8 cellular contexts compared by ENCODE assay signal in the genomic region with DNA sequence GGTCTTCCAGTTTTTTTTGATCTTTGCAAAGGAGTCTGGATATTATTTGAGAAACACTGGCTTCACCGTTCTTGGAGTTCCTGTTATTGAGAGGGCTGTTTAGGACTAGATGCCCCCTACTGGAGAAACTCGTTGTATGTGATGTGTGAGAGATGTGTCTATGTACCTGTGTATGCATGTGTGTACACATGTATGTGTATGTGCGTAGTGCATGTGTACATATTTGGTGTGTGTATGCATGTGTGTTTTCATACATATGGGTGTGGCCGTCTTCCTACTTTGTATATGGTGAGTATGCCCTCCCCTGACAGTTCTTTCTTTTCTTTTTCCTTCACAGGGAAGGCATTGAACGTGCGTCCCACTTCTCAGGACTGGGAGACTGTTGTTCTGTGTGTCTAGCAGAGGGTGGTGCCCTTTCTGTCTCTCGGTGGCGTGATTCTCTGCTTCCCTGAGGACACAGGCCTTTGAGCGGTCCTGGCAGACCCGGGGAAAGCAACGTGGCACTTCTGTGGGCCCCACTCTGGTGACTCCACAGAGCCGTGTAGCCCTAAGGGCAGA. TPM values are rescaled to one million over a fixed set of nuclear protein-coding genes. Genes with fewer than 3 reads are reported as not detected.
DNase-seq lines count a peak whose midpoint lies in the region; ATAC-seq and TF ChIP-seq lines count a peak whose summit lies in the region.

No MANE protein-coding gene starts in this region.

- H3K36me3 Mint-ChIP-seq in nephron progenitor cell (ENCODE audit: low read depth) = no peaks in the 10 kb centered on the region

- H3K4me1 Mint-ChIP-seq in nephron progenitor cell = peaks cover 27% of the 10 kb centered on the region

- H3K27ac Mint-ChIP-seq in nephron progenitor cell = no peak overlapping the region

- no peak overlapping the region for H3K4me3 Mint-ChIP-seq in nephron progenitor cell

- no peaks in the 10 kb centered on the region for H3K9me3 Mint-ChIP-seq in nephron progenitor cell

- peak; percentile 61 for ATAC-seq in GM18861 (IDR thresholded peaks at IDR 0.05; ENCODE audit: unreplicated experiment)
- peak; percentile 54 for ATAC-seq in esophagus mucosa
- ATAC-seq in HG02885 (IDR thresholded peaks at IDR 0.05; ENCODE audit: poor library complexity, unreplicated experiment) = no peak

- DNase-seq in CMK (ENCODE audit: low read depth) (peak; percentile 62), LoVo (ENCODE audit: low spot score) (peak; percentile 30), SKM-1 (lab: John Stamatoyannopoulos, UW; ENCODE audit: unreplicated experiment) (peak; percentile 86), nephron progenitor cell (no peak), ecto neural progenitor cell (ENCODE audit: low spot score) (no peak)

- peaks cover 8% of the 10 kb centered on the region for H3K27me3 Mint-ChIP-seq in nephron progenitor cell (ENCODE audit: low read depth, poor library complexity)

- peak; percentile 41 for TF ChIP-seq CTCF in nephron progenitor cell (IDR thresholded peaks at IDR 0.05)

RNA-seq across cellular contexts. Expression of gene CALHM3, which starts 3.0 kb away (rescaled TPM):
- not detected for total RNA-seq in esophagus mucosa

RNA-seq across cellular contexts. Expression of gene NEURL1, which starts 11.5 kb away (rescaled TPM):
- total RNA-seq in esophagus mucosa = 0.16 TPM

RNA-seq across cellular contexts. Expression of gene CALHM1, which starts 23.4 kb away (rescaled TPM):
- total RNA-seq in esophagus mucosa = 0.04 TPM

RNA-seq across cellular contexts. Expression of gene CALHM2, which starts 29.9 kb away (rescaled TPM):
- total RNA-seq in esophagus mucosa = 2.7 TPM

Comparison
In these comparisons a context has a peak if more than half of its experiments do, and no peak if none do; other contexts are left out.
1. DNase-seq: peak in CMK (single experiment), LoVo (single experiment) and SKM-1 (single experiment); none in nephron progenitor cell (single experiment) and ecto neural progenitor cell (single experiment).